27 cellular contexts compared by ENCODE assay signal in genomic region chr3:171949559-171949958, GRCh38.
"Had no signal": no experiment of that assay in that cellular context is flagged by ENCODE, and none has a peak within 500 bp of the region (broad histone marks: within the 10 kb centered on the region; RNA-seq: fewer than 3 reads in every experiment).

No MANE protein-coding gene starts in this region.

- H3K9me3 ChIP-seq: esophagus muscularis mucosa, mucosa of descending colon, neutrophil, psoas muscle, sigmoid colon, testis, tibial artery had no signal

- H3K27me3 ChIP-seq: esophagus muscularis mucosa, neutrophil, sigmoid colon, testis, tibial artery had no signal

- H3K27ac ChIP-seq: coronary artery, esophagus muscularis mucosa, neutrophil, parathyroid adenoma, psoas muscle, sigmoid colon, testis, tibial artery had no signal

- DNase-seq: dermis blood vessel endothelial cell; effector memory CD4-positive, alpha-beta T cell; foreskin melanocyte; glutamatergic neuron; hypothalamus; immature natural killer cell; mucosa of descending colon; naive B cell; psoas muscle; right cardiac atrium; sigmoid colon; stimulated activated CD4-positive, alpha-beta T cell treated with anti-CD3 and anti-CD28 coated beads, Interleukin-2, amount 100 ng/mL, for 24 hours; stimulated activated CD4-positive, alpha-beta T cell treated with anti-CD3 and anti-CD28 coated beads, Interleukin-4, amount 100 ng/mL, for 24 hours; stimulated activated naive CD8-positive, alpha-beta T cell treated with anti-CD3 and anti-CD28 coated beads, Interleukin-15, Interleukin-2, amounts not matched to agents 100 U/mL and 50 U/mL, for 24 hours; substantia nigra; testis; tibial artery had no signal

- FAIRE-seq: endothelial cell of umbilical vein, keratinocyte had no signal

- H3K79me2 ChIP-seq: parathyroid adenoma had no signal

- H3K9ac ChIP-seq: parathyroid adenoma had no signal

- H3K4me3 ChIP-seq: coronary artery, esophagus muscularis mucosa, lung, mucosa of descending colon, psoas muscle, sigmoid colon, testis, tibial artery had no signal

- H2AFZ ChIP-seq: parathyroid adenoma had no signal

- H3K36me3 ChIP-seq: esophagus muscularis mucosa, neutrophil, sigmoid colon, tibial artery had no signal

- H3K4me1 ChIP-seq: parathyroid adenoma, psoas muscle, testis had no signal

- ATAC-seq: left lobe of liver; mucosa of descending colon; natural killer cell treated with Interleukin-12 subunit alpha and Interleukin-12 subunit beta and Interleukin-15 and Interleukin-18, amount 100 ng/mL, for 72 hours; psoas muscle; right cardiac atrium; stimulated activated memory B cell treated with anti-CD40 and anti-IgM and Interleukin-4, amounts not matched to agents 10 μg/mL and 1 μg/mL and 100 μg/mL, for 72 hours had no signal
